In the genomic region with DNA sequence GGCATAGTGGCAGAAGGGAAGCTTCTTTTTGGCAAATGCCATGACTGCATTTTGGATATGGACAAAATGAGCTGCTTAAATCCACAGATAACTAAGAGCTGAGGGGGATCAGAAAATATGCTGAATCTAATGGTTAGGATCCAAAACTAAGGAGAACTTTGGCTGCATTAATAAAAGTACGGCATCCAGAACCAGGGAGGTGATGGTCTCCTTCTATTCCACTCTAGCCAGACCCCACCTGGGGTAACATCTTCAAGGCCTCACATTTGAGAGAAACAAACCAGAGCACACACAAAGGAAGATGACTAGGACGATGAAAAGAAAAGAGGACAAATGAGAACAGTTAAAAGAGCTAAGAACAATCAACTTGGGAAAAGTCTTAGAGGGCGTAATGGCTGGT, we compare ENCODE assay signal across 8 cellular contexts.
"Had no signal": no experiment of that assay in that cellular context is flagged by ENCODE, and none has a peak within 500 bp of the region (broad histone marks: within the 10 kb centered on the region; RNA-seq: fewer than 3 reads in every experiment).

No MANE protein-coding gene starts in this region.

- H2AFZ ChIP-seq: GM23338 had no signal

- DNase-seq: H9, HCEC 1CT had no signal

- H3K27ac Mint-ChIP-seq: GM23338, H9 had no signal

- H3K4me2 ChIP-seq: GM23338 had no signal

- ATAC-seq: GM23338, HepG2 had no signal

- H3K4me1 Mint-ChIP-seq: GM23338, IgD-negative memory B cell had no signal

- H3K4me3 ChIP-seq: GM23338 had no signal

- H3K9me3 Mint-ChIP-seq: GM23338, H9 had no signal

- H3K27ac ChIP-seq: HL-60 had no signal

- H3K4me3 Mint-ChIP-seq: GM23338, H9, IgD-negative memory B cell had no signal

- H3K27me3 Mint-ChIP-seq: IgD-negative memory B cell had no signal

- FAIRE-seq: H1, H54, HepG2 had no signal
